ENCODE assay signal across 18 cellular contexts in the genomic region with DNA sequence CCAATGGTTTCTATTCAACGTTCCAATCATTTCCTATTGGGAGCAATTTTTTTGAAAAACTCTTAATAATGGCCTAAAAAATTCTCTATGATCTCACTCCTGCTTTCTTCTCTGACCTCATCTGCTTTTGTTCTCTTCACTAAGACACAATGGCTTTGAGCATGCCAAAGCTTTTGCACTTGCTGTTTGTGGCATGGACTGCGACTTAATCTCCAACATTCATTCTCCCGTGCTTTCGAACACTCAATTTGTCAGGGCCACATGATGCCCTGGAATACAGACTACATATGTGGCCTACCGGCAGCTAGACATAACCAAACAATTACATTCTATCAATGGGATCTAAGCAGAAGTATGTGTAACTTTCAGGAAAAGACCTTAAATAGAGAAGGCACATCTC.
"Had no signal": no experiment of that assay in that cellular context is flagged by ENCODE, and none has a peak within 500 bp of the region (broad histone marks: within the 10 kb centered on the region; RNA-seq: fewer than 3 reads in every experiment).

No MANE protein-coding gene starts in this region.

- H3K4me1 ChIP-seq: prostate gland, suprapubic skin had no signal

- H3K4me3 ChIP-seq: cardiac muscle cell, prostate gland, right atrium auricular region, suprapubic skin, tibial nerve had no signal

- H3K27me3 Mint-ChIP-seq: activated B cell treated with CpG ODN at 0.5 μM for 24 hours; activated naive CD8-positive, alpha-beta T cell treated with anti-CD3 and anti-CD28 coated beads, Interleukin-2, amount 10 ng/mL, durations not matched to agents 7 days and 5 days; stimulated activated naive CD8-positive, alpha-beta T cell treated with anti-CD3 and anti-CD28 coated beads, Interleukin-15, Interleukin-2, amounts not matched to agents 100 ng/mL and 50 ng/mL, for 24 hours had no signal

- H3K9me3 ChIP-seq: prostate gland, right atrium auricular region, suprapubic skin, tibial nerve had no signal

- H3K27ac ChIP-seq: cardiac muscle cell, prostate gland, right atrium auricular region, suprapubic skin had no signal

- H3K9me3 Mint-ChIP-seq: activated B cell treated with CpG ODN at 0.5 μM for 24 hours; activated naive CD8-positive, alpha-beta T cell treated with anti-CD3 and anti-CD28 coated beads, Interleukin-2, amount 10 ng/mL, durations not matched to agents 7 days and 5 days had no signal

- H3K4me1 Mint-ChIP-seq: activated B cell treated with CpG ODN at 0.5 μM for 24 hours; activated naive CD8-positive, alpha-beta T cell treated with anti-CD3 and anti-CD28 coated beads, Interleukin-2, amount 10 ng/mL, durations not matched to agents 7 days and 5 days had no signal

- H3K36me3 ChIP-seq: cardiac muscle cell, prostate gland, right atrium auricular region, suprapubic skin, tibial nerve had no signal

- H3K36me3 Mint-ChIP-seq: activated naive CD8-positive, alpha-beta T cell treated with anti-CD3 and anti-CD28 coated beads, Interleukin-2, amount 10 ng/mL, durations not matched to agents 7 days and 5 days had no signal

- H3K4me3 Mint-ChIP-seq: activated B cell treated with CpG ODN at 0.5 μM for 24 hours; activated naive CD4-positive, alpha-beta T cell treated with anti-CD3 and anti-CD28 coated beads for 36 hours; activated naive CD8-positive, alpha-beta T cell treated with anti-CD3 and anti-CD28 coated beads, Interleukin-2, amount 10 ng/mL, durations not matched to agents 7 days and 5 days; stimulated activated naive CD8-positive, alpha-beta T cell treated with anti-CD3 and anti-CD28 coated beads, Interleukin-15, Interleukin-2, amounts not matched to agents 100 ng/mL and 50 ng/mL, for 24 hours had no signal

- DNase-seq: activated B cell treated with CpG ODN at 0.5 μM for 24 hours; activated CD4-positive, alpha-beta T cell treated with anti-CD3 and anti-CD28 coated beads for 4 hours; activated CD4-positive, alpha-beta T cell treated with anti-CD3 and anti-CD28 coated beads, Interleukin-2, amount 50 U/mL, for 48 hours; activated CD8-positive, alpha-beta memory T cell treated with anti-CD3 and anti-CD28 coated beads, Interleukin-2, amount 50 U/mL, for 48 hours; activated naive CD4-positive, alpha-beta T cell treated with anti-CD3 and anti-CD28 coated beads for 36 hours; activated naive CD8-positive, alpha-beta T cell treated with anti-CD3 and anti-CD28 coated beads, Interleukin-2, amount 10 ng/mL, durations not matched to agents 7 days and 5 days; activated T-cell treated with anti-CD3 and anti-CD28 coated beads, Interleukin-2, amount 50 U/mL, for 48 hours; amniotic stem cell; cortex of kidney; mesenchymal stem cell; stimulated activated CD4-positive, alpha-beta T cell treated with anti-CD3 and anti-CD28 coated beads, Interleukin-12 subunit alpha, Interleukin-12 subunit beta, amount 100 ng/mL, for 4 hours; T1000 had no signal

- H3K27me3 ChIP-seq: cardiac muscle cell, right atrium auricular region, suprapubic skin, tibial nerve had no signal

- H3K27ac Mint-ChIP-seq: activated B cell treated with CpG ODN at 0.5 μM for 24 hours; activated naive CD4-positive, alpha-beta T cell treated with anti-CD3 and anti-CD28 coated beads for 36 hours; activated naive CD8-positive, alpha-beta T cell treated with anti-CD3 and anti-CD28 coated beads, Interleukin-2, amount 10 ng/mL, durations not matched to agents 7 days and 5 days; stimulated activated naive CD8-positive, alpha-beta T cell treated with anti-CD3 and anti-CD28 coated beads, Interleukin-15, Interleukin-2, amounts not matched to agents 100 ng/mL and 50 ng/mL, for 24 hours had no signal
